ENCODE assay signal across 8 cellular contexts in the genomic region with DNA sequence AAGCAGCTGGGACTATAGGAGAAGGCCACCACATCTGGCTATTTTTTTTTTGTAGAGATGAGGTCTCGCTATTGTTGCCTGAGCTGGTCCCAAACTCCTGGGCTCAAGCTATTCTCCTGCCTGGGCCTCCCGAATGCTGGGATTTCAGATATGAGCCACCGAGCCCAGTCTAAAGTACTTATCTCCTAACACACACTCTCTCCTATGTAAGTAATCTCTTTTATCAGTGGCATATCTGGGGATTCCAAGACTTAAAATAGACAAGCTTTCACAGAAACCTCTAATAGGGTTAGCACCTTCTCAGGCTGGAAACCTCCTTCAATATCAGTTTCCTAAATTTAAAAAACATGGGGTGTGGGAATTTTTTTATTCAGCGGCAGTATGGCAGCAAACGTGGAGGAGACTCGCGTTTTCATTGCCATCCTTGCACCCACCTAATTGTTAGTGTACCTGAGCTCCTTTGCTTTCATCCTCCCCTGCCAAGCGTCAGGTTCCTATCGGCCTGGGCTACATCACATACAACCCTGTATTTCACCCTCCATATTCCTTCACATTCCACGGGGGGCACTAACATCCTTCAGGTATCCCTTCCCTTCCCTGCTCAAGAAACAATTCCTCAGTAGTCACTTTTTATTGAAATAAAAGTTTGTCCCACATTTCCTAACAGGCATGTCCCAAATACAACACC. TPM values are rescaled to one million over a fixed set of nuclear protein-coding genes. Genes with fewer than 3 reads are reported as not detected.
DNase-seq lines count a peak whose midpoint lies in the region; ATAC-seq, FAIRE-seq and TF ChIP-seq lines count a peak whose summit lies in the region.

No MANE protein-coding gene starts in this region.

- no peaks in the 10 kb centered on the region for H3K4me1 ChIP-seq in BE2C
- H3K4me1 ChIP-seq in HUES64 (ENCODE audit: insufficient read depth, low read length) = peaks cover 23% of the 10 kb centered on the region
- peaks cover 8% of the 10 kb centered on the region; the same call in 1 of the 2 replicates for H3K4me1 ChIP-seq in GM12878 (ENCODE audit: control insufficient read depth, insufficient read depth, low read length)

- DNase-seq in BE2C (no peak), GM12878 (ENCODE audit: low read depth, low spot score) (no peak), lung microvascular endothelial cell (ENCODE audit: low read depth in 2 of 2) (peak; percentile 17 to 52), mucosa of gallbladder (ENCODE audit: low spot score) (no peak)

- H4K20me1 ChIP-seq in GM12878 (ENCODE audit: control insufficient read depth, insufficient read depth) = no peaks in the 10 kb centered on the region

- in situ Hi-C loops in GM12878 (cut with MboI) = no loop called here

- no peak for FAIRE-seq in GM12878 (lab: Jason Lieb, UNC)

- CTCF ChIA-PET in GM12878 (lab: Yijun Ruan, JAX) = interaction anchor here (0.6 to 3.0 kb wide), 4 partner anchors 10 to 195 kb away, joined by 4 to 13 read pairs (median 4); no protein-coding TSS in a partner anchor

- peaks cover 4% of the 10 kb centered on the region for H3K9me3 ChIP-seq in BE2C
- H3K9me3 ChIP-seq in HUES64 (ENCODE audit: insufficient read depth, low read depth, low read length) = peaks cover 3% of the 10 kb centered on the region; the same call in 1 of the 2 replicates
- H3K9me3 ChIP-seq in GM12878 (replicated peaks; ENCODE audit: control insufficient read depth, insufficient read depth, low read length) = no peaks in the 10 kb centered on the region

- peaks cover 15% of the 10 kb centered on the region for H3K79me2 ChIP-seq in GM12878 (ENCODE audit: control insufficient read depth, insufficient read depth, low read length)

- no peak for ATAC-seq in GM12878
- no peak for ATAC-seq in GM21576 (IDR thresholded peaks at IDR 0.05; ENCODE audit: unreplicated experiment)
- no peak for ATAC-seq in GM21515 (IDR thresholded peaks at IDR 0.05; ENCODE audit: unreplicated experiment)
- ATAC-seq in GM18517 (IDR thresholded peaks at IDR 0.05; ENCODE audit: unreplicated experiment) = no peak

- SMC1A ChIA-PET in GM12878 (lab: Charles Lee; ENCODE audit: uncharacterized antibody, unreplicated experiment) = interaction anchor here (0.6 to 1.9 kb wide), 6 partner anchors 17 to 165 kb away, joined by 3 to 7 read pairs (median 4); no protein-coding TSS in a partner anchor

- TF ChIP-seq RAD21 in GM12878 (IDR thresholded peaks at IDR 0.05; ENCODE audit: insufficient read depth, low read depth, low read length) = no peak

- intact Hi-C loops in GM12878 (cut with micrococcal nuclease; ENCODE audit: unreplicated experiment) = no loop called here

- H3K9ac ChIP-seq in HUES64 (ENCODE audit: low read depth, low read length) (peak overlapping the region; percentile 75), GM12878 (ENCODE audit: control insufficient read depth, insufficient read depth, low read length) (peak overlapping the region; percentile 76)

- H3K4me3 ChIP-seq in BE2C (ENCODE audit: low read depth, low read length) (peak overlapping the region; percentile 77), HUES64 (ENCODE audit: low read length) (peak overlapping the region; percentile 69), GM12878 (peak overlapping the region; percentile 63)

- RAD21 ChIA-PET in GM12878 (lab: Charles Lee; ENCODE audit: unreplicated experiment) = interaction anchor here (0.6 to 2.2 kb wide), 5 partner anchors 8 to 255 kb away, joined by 3 to 8 read pairs (median 5); partner anchors contain the start of genes PSMC3IP and RPL27

- POLR2A ChIA-PET in GM12878 (lab: Charles Lee) = interaction anchor here (0.6 to 1.0 kb wide), 5 partner anchors 17 to 89 kb away, joined by 3 to 4 read pairs (median 3); no protein-coding TSS in a partner anchor

- H3K27ac ChIP-seq in HUES64 (ENCODE audit: low read depth, low read length) = peak overlapping the region; percentile 84; the same call in 1 of the 2 replicates
- peak overlapping the region; percentile 60; the same call in 1 of the 2 replicates for H3K27ac ChIP-seq in GM12878 (ENCODE audit: control insufficient read depth, insufficient read depth)

- peak overlapping the region; percentile 88 for H3K4me2 ChIP-seq in GM12878 (ENCODE audit: control insufficient read depth, insufficient read depth)

- TSS peak; percentile 65 for BruUV-seq in GM12878 (replicated peaks; lab: Mats Ljungman, UMichigan)

- H3K27me3 ChIP-seq in BE2C = no peaks in the 10 kb centered on the region
- peaks cover 17% of the 10 kb centered on the region for H3K27me3 ChIP-seq in HUES64 (ENCODE audit: insufficient read depth, low read length)
- no peaks in the 10 kb centered on the region for H3K27me3 ChIP-seq in GM12878 (replicated peaks in 1 of 2; ENCODE audit: control insufficient read depth in 2 of 2, insufficient read depth in 2 of 2, low read length in 1 of 2)

- WGBS in HUES64 = 69% methylated on average over 10 of the region's 10 CpGs
- 72% methylated on average over 10 of the region's 10 CpGs for WGBS in GM12878 (ENCODE audit: insufficient coverage, insufficient replicate concordance, low lambda C conversion rate, missing lambda C conversion rate)

- H2AFZ ChIP-seq in GM12878 (ENCODE audit: control insufficient read depth, low read depth, low read length) = peak overlapping the region; percentile 63; the same call in 1 of the 2 replicates

- TF ChIP-seq CTCF in BE2C (IDR thresholded peaks at IDR 0.05; ENCODE audit: low read depth, low read length) (peak; percentile 18; the same call in 1 of the 2 replicates), GM12878 (IDR thresholded peaks at IDR 0.05 in 2 of 3, conservative IDR thresholded peaks at IDR 0.05 in 1 of 3; ENCODE audit: control insufficient read depth in 2 of 3, extremely low read depth in 1 of 3, insufficient read depth in 1 of 3, low read depth in 3 of 3, low read length in 3 of 3) (no peak)

- TF ChIP-seq EP300 in GM12878 (IDR thresholded peaks at IDR 0.05; ENCODE audit: borderline replicate concordance in 1 of 2, control insufficient read depth in 1 of 2, low read depth in 2 of 2, low read length in 2 of 2) = no peak

- no peak for TF ChIP-seq POLR2A in GM12878 (IDR thresholded peaks at IDR 0.05; ENCODE audit: low read depth, low read length)

- H3K36me3 ChIP-seq in BE2C = no peaks in the 10 kb centered on the region
- H3K36me3 ChIP-seq in HUES64 (ENCODE audit: insufficient read depth, low read length) = no peaks in the 10 kb centered on the region
- no peaks in the 10 kb centered on the region for H3K36me3 ChIP-seq in GM12878 (ENCODE audit: control insufficient read depth in 2 of 2, insufficient read depth in 2 of 2, low read length in 1 of 2)

RNA-seq across cellular contexts. Expression of gene EZH1, which starts 1.1 kb away (rescaled TPM):
- 17.1 TPM for polyA plus RNA-seq in BE2C (2012; ENCODE audit: insufficient read depth, insufficient read length, low read depth)
- polyA plus RNA-seq in HUES64 (2013, experiment 1 of 2) = 8.5 TPM
- 11.8 TPM for polyA plus RNA-seq in HUES64 (2013, experiment 2 of 2)
- 244 and 246 TPM in 2 replicates for total RNA-seq in GM12878 (2013; cell fraction: nucleolus; rRNA removed)
- 16.4 and 21.3 TPM in 2 replicates for total RNA-seq in GM12878 (2014; rRNA removed)
- total RNA-seq in GM12878 (2014; rRNA removed; fragmentation: Illumina TruSeq; extraction: Trizol) = 15.5 and 17.3 TPM in 2 replicates
- 15.7 and 22.1 TPM in 2 replicates for total RNA-seq in GM12878 (2021)
- polyA plus RNA-seq in GM12878 (2011; ENCODE audit: low read depth) = 18.6 TPM
- 39.8 and 43.3 TPM in 2 replicates for polyA plus RNA-seq in GM12878 (2011; rRNA removed)
- polyA plus RNA-seq in GM12878 (2011; cell fraction: cytosol; rRNA removed) = 42.9 and 45.2 TPM in 2 replicates
- 93.1 and 105 TPM in 2 replicates for polyA plus RNA-seq in GM12878 (2011; cell fraction: nucleus; rRNA removed)
- 22.0 and 26.0 TPM in 2 replicates for polyA plus RNA-seq in GM12878 (2012)
- polyA plus RNA-seq in GM12878 (2014; fragmentation: Illumina TruSeq; extraction: Trizol) = 23.7 and 27.1 TPM in 2 replicates
- polyA plus RNA-seq in GM12878 (2014; fragmentation: Nextera tagmentation; extraction: Ambion mirVana) = 1 to 10 TPM; 6.1 to 6.2 TPM
- polyA plus RNA-seq in GM12878 (2014; rRNA removed) = 24.7 and 25.4 TPM in 2 replicates
- 10 to 100 TPM; 14.9 to 15.4 TPM for polyA plus RNA-seq in GM12878 (2016; fragmentation: Nextera tagmentation; extraction: Ambion mirVana)
- polyA minus RNA-seq in GM12878 (2011; rRNA and poly(A)+ RNA removed) = 47.1 and 56.8 TPM in 2 replicates
- polyA minus RNA-seq in GM12878 (2011; cell fraction: cytosol; rRNA and poly(A)+ RNA removed) = 13.4 and 20.0 TPM in 2 replicates
- polyA minus RNA-seq in GM12878 (2011; cell fraction: nucleus; rRNA and poly(A)+ RNA removed) = 44.6 and 49.8 TPM in 2 replicates
- total RNA-seq in lung microvascular endothelial cell = 6.3 and 13.5 TPM in 2 replicates
- total RNA-seq in mucosa of gallbladder = 50.4 TPM

RNA-seq across cellular contexts. Expression of gene RAMP2, which starts 17.3 kb away (rescaled TPM):
- 66.7 TPM for polyA plus RNA-seq in BE2C (2012; ENCODE audit: insufficient read depth, insufficient read length, low read depth)
- 14.6 TPM for polyA plus RNA-seq in HUES64 (2013, experiment 1 of 2)
- 18.7 TPM for polyA plus RNA-seq in HUES64 (2013, experiment 2 of 2)
- not detected in 2 replicates for total RNA-seq in GM12878 (2013; cell fraction: nucleolus; rRNA removed)
- total RNA-seq in GM12878 (2014; rRNA removed) = not detected in 2 replicates
- total RNA-seq in GM12878 (2014; rRNA removed; fragmentation: Illumina TruSeq; extraction: Trizol) = not detected in 2 replicates
- total RNA-seq in GM12878 (2021) = 0.43 TPM in 1 of 2 replicates, not detected in the other
- polyA plus RNA-seq in GM12878 (2011; ENCODE audit: low read depth) = not detected
- polyA plus RNA-seq in GM12878 (2011; rRNA removed) = 0.14 TPM in 1 of 2 replicates, not detected in the other
- 0.35 and 0.48 TPM in 2 replicates for polyA plus RNA-seq in GM12878 (2011; cell fraction: cytosol; rRNA removed)
- 0.22 TPM in 1 of 2 replicates, not detected in the other for polyA plus RNA-seq in GM12878 (2011; cell fraction: nucleus; rRNA removed)
- 0.36 and 0.93 TPM in 2 replicates for polyA plus RNA-seq in GM12878 (2012)
- 0.22 and 0.98 TPM in 2 replicates for polyA plus RNA-seq in GM12878 (2014; fragmentation: Illumina TruSeq; extraction: Trizol)
- under 1 TPM; 0.20 to 0.21 TPM for polyA plus RNA-seq in GM12878 (2014; fragmentation: Nextera tagmentation; extraction: Ambion mirVana)
- polyA plus RNA-seq in GM12878 (2014; rRNA removed) = 0.32 and 0.37 TPM in 2 replicates
- under 1 TPM in 1 of 2 experiments, not detected in 1; 0.21 TPM for polyA plus RNA-seq in GM12878 (2016; fragmentation: Nextera tagmentation; extraction: Ambion mirVana)
- 0.62 and 0.66 TPM in 2 replicates for polyA minus RNA-seq in GM12878 (2011; rRNA and poly(A)+ RNA removed)
- not detected in 2 replicates for polyA minus RNA-seq in GM12878 (2011; cell fraction: cytosol; rRNA and poly(A)+ RNA removed)
- polyA minus RNA-seq in GM12878 (2011; cell fraction: nucleus; rRNA and poly(A)+ RNA removed) = not detected in 2 replicates
- total RNA-seq in lung microvascular endothelial cell = 12.9 and 36.3 TPM in 2 replicates
- total RNA-seq in mucosa of gallbladder = 22.7 TPM

RNA-seq across cellular contexts. Expression of gene VPS25, which starts 29.5 kb away (rescaled TPM):
- 180 TPM for polyA plus RNA-seq in BE2C (2012; ENCODE audit: insufficient read depth, insufficient read length, low read depth)
- 97.5 TPM for polyA plus RNA-seq in HUES64 (2013, experiment 1 of 2)
- polyA plus RNA-seq in HUES64 (2013, experiment 2 of 2) = 101 TPM
- total RNA-seq in GM12878 (2013; cell fraction: nucleolus; rRNA removed) = 46.9 and 53.7 TPM in 2 replicates
- 112 and 117 TPM in 2 replicates for total RNA-seq in GM12878 (2014; rRNA removed)
- total RNA-seq in GM12878 (2014; rRNA removed; fragmentation: Illumina TruSeq; extraction: Trizol) = 100 and 111 TPM in 2 replicates
- total RNA-seq in GM12878 (2021) = 92.7 TPM in 2 replicates
- 53.9 TPM for polyA plus RNA-seq in GM12878 (2011; ENCODE audit: low read depth)
- polyA plus RNA-seq in GM12878 (2011; rRNA removed) = 122 and 175 TPM in 2 replicates
- polyA plus RNA-seq in GM12878 (2011; cell fraction: cytosol; rRNA removed) = 157 and 207 TPM in 2 replicates
- 107 and 130 TPM in 2 replicates for polyA plus RNA-seq in GM12878 (2011; cell fraction: nucleus; rRNA removed)
- polyA plus RNA-seq in GM12878 (2012) = 67.0 and 69.4 TPM in 2 replicates
- 113 and 153 TPM in 2 replicates for polyA plus RNA-seq in GM12878 (2014; fragmentation: Illumina TruSeq; extraction: Trizol)
- 100 to 1,000 TPM; 131 to 185 TPM for polyA plus RNA-seq in GM12878 (2014; fragmentation: Nextera tagmentation; extraction: Ambion mirVana)
- polyA plus RNA-seq in GM12878 (2014; rRNA removed) = 113 and 118 TPM in 2 replicates
- polyA plus RNA-seq in GM12878 (2016; fragmentation: Nextera tagmentation; extraction: Ambion mirVana) = 100 to 1,000 TPM; 141 to 161 TPM
- 71.6 and 103 TPM in 2 replicates for polyA minus RNA-seq in GM12878 (2011; rRNA and poly(A)+ RNA removed)
- 30.9 and 31.1 TPM in 2 replicates for polyA minus RNA-seq in GM12878 (2011; cell fraction: cytosol; rRNA and poly(A)+ RNA removed)
- 38.4 and 61.4 TPM in 2 replicates for polyA minus RNA-seq in GM12878 (2011; cell fraction: nucleus; rRNA and poly(A)+ RNA removed)
- total RNA-seq in lung microvascular endothelial cell = 35.7 and 42.1 TPM in 2 replicates
- total RNA-seq in mucosa of gallbladder = 57.1 TPM

RNA-seq across cellular contexts. Expression of gene WNK4, which starts 36.7 kb away (rescaled TPM):
- 1.5 TPM for polyA plus RNA-seq in BE2C (2012; ENCODE audit: insufficient read depth, insufficient read length, low read depth)
- 0.65 TPM for polyA plus RNA-seq in HUES64 (2013, experiment 1 of 2)
- polyA plus RNA-seq in HUES64 (2013, experiment 2 of 2) = 0.25 TPM
- 1.9 and 2.7 TPM in 2 replicates for total RNA-seq in GM12878 (2013; cell fraction: nucleolus; rRNA removed)
- 0.06 and 0.11 TPM in 2 replicates for total RNA-seq in GM12878 (2014; rRNA removed)
- not detected in 2 replicates for total RNA-seq in GM12878 (2014; rRNA removed; fragmentation: Illumina TruSeq; extraction: Trizol)
- total RNA-seq in GM12878 (2021) = 0.18 and 0.27 TPM in 2 replicates
- polyA plus RNA-seq in GM12878 (2011; ENCODE audit: low read depth) = not detected
- 0.27 and 0.29 TPM in 2 replicates for polyA plus RNA-seq in GM12878 (2011; rRNA removed)
- polyA plus RNA-seq in GM12878 (2011; cell fraction: cytosol; rRNA removed) = 0.19 and 0.32 TPM in 2 replicates
- polyA plus RNA-seq in GM12878 (2011; cell fraction: nucleus; rRNA removed) = 2.8 and 4.5 TPM in 2 replicates
- polyA plus RNA-seq in GM12878 (2012) = 0.11 and 0.13 TPM in 2 replicates
- polyA plus RNA-seq in GM12878 (2014; fragmentation: Illumina TruSeq; extraction: Trizol) = not detected in 2 replicates
- not detected for polyA plus RNA-seq in GM12878 (2014; fragmentation: Nextera tagmentation; extraction: Ambion mirVana)
- 0.13 and 0.88 TPM in 2 replicates for polyA plus RNA-seq in GM12878 (2014; rRNA removed)
- under 1 TPM in 1 of 2 experiments, not detected in 1; 0.07 TPM for polyA plus RNA-seq in GM12878 (2016; fragmentation: Nextera tagmentation; extraction: Ambion mirVana)
- polyA minus RNA-seq in GM12878 (2011; rRNA and poly(A)+ RNA removed) = 0.29 and 1.1 TPM in 2 replicates
- 0.21 TPM in 1 of 2 replicates, not detected in the other for polyA minus RNA-seq in GM12878 (2011; cell fraction: cytosol; rRNA and poly(A)+ RNA removed)
- polyA minus RNA-seq in GM12878 (2011; cell fraction: nucleus; rRNA and poly(A)+ RNA removed) = 1.6 and 3.3 TPM in 2 replicates
- 0.99 and 1.5 TPM in 2 replicates for total RNA-seq in lung microvascular endothelial cell
- 0.37 TPM for total RNA-seq in mucosa of gallbladder

RNA-seq across cellular contexts. Expression of gene COA3, which starts 54.8 kb away (rescaled TPM):
- 112 TPM for polyA plus RNA-seq in BE2C (2012; ENCODE audit: insufficient read depth, insufficient read length, low read depth)
- polyA plus RNA-seq in HUES64 (2013, experiment 1 of 2) = 66.8 TPM
- 62.1 TPM for polyA plus RNA-seq in HUES64 (2013, experiment 2 of 2)
- 16.2 and 16.6 TPM in 2 replicates for total RNA-seq in GM12878 (2013; cell fraction: nucleolus; rRNA removed)
- 67.1 and 69.8 TPM in 2 replicates for total RNA-seq in GM12878 (2014; rRNA removed)
- 44.3 and 46.7 TPM in 2 replicates for total RNA-seq in GM12878 (2014; rRNA removed; fragmentation: Illumina TruSeq; extraction: Trizol)
- 44.0 and 45.2 TPM in 2 replicates for total RNA-seq in GM12878 (2021)
- 57.2 TPM for polyA plus RNA-seq in GM12878 (2011; ENCODE audit: low read depth)
- 52.4 and 61.6 TPM in 2 replicates for polyA plus RNA-seq in GM12878 (2011; rRNA removed)
- 84.3 and 87.9 TPM in 2 replicates for polyA plus RNA-seq in GM12878 (2011; cell fraction: cytosol; rRNA removed)
- 29.6 and 35.0 TPM in 2 replicates for polyA plus RNA-seq in GM12878 (2011; cell fraction: nucleus; rRNA removed)
- 42.6 and 44.0 TPM in 2 replicates for polyA plus RNA-seq in GM12878 (2012)
- 50.1 and 55.1 TPM in 2 replicates for polyA plus RNA-seq in GM12878 (2014; fragmentation: Illumina TruSeq; extraction: Trizol)
- polyA plus RNA-seq in GM12878 (2014; fragmentation: Nextera tagmentation; extraction: Ambion mirVana) = 100 to 1,000 TPM in 1 of 2 experiments, 10 to 100 TPM in 1; 86.5 to 123 TPM
- 62.1 and 62.4 TPM in 2 replicates for polyA plus RNA-seq in GM12878 (2014; rRNA removed)
- polyA plus RNA-seq in GM12878 (2016; fragmentation: Nextera tagmentation; extraction: Ambion mirVana) = 100 to 1,000 TPM; 154 to 161 TPM
- 28.1 and 42.8 TPM in 2 replicates for polyA minus RNA-seq in GM12878 (2011; rRNA and poly(A)+ RNA removed)
- 10.4 and 13.1 TPM in 2 replicates for polyA minus RNA-seq in GM12878 (2011; cell fraction: cytosol; rRNA and poly(A)+ RNA removed)
- 17.3 and 17.4 TPM in 2 replicates for polyA minus RNA-seq in GM12878 (2011; cell fraction: nucleus; rRNA and poly(A)+ RNA removed)
- 54.0 and 83.3 TPM in 2 replicates for total RNA-seq in lung microvascular endothelial cell
- 78.0 TPM for total RNA-seq in mucosa of gallbladder

Comparison
In these comparisons a context has a peak if more than half of its experiments do, and no peak if none do; other contexts are left out.
1. DNase-seq: peak in lung microvascular endothelial cell (2 of 2); none in BE2C (single experiment), GM12878 (single experiment) and mucosa of gallbladder (single experiment).
2. Peak in every context shown above with its lines, with median percentiles within 50 percentile points of each other: H3K4me3 ChIP-seq.